In genomic region chr20:24647713-24648112, GRCh38 we compare ENCODE assay signal across 19 cellular contexts.
"Had no signal": no experiment of that assay in that cellular context is flagged by ENCODE, and none has a peak within 500 bp of the region (broad histone marks: within the 10 kb centered on the region; RNA-seq: fewer than 3 reads in every experiment).

No MANE protein-coding gene starts in this region.

- DNase-seq: effector CD4-positive, alpha-beta T cell; endodermal cell; foreskin melanocyte; heart right ventricle; hypothalamus; kidney glomerular epithelial cell; mesendoderm; naive thymus-derived CD8-positive, alpha-beta T cell; stimulated activated CD4-positive, alpha-beta T cell treated with anti-CD3 and anti-CD28 coated beads, Interleukin-4, amount 100 ng/mL, for 1 hour; stimulated activated CD8-positive, alpha-beta memory T cell treated with anti-CD3 and anti-CD28 coated beads, Interleukin-4, amount 100 ng/mL, for 48 hours; stimulated activated naive CD8-positive, alpha-beta T cell treated with anti-CD3 and anti-CD28 coated beads, Interleukin-15, Interleukin-2, amounts not matched to agents 100 U/mL and 50 U/mL, for 24 hours; thyroid gland had no signal

- H3K27me3 ChIP-seq: heart right ventricle, neutrophil, right atrium auricular region, suprapubic skin, thyroid gland had no signal

- H3K4me1 Mint-ChIP-seq: endodermal cell; stimulated activated effector memory CD8-positive, alpha-beta T cell treated with anti-CD3 and anti-CD28 coated beads, Interleukin-12 subunit alpha, Interleukin-12 subunit beta, amount 100 ng/mL, for 72 hours had no signal

- H3K36me3 ChIP-seq: heart right ventricle, neutrophil, right atrium auricular region, suprapubic skin, thyroid gland had no signal

- H3K27me3 Mint-ChIP-seq: type B pancreatic cell had no signal

- H3K4me3 Mint-ChIP-seq: endodermal cell; naive thymus-derived CD8-positive, alpha-beta T cell; stimulated activated effector memory CD8-positive, alpha-beta T cell treated with anti-CD3 and anti-CD28 coated beads, Interleukin-12 subunit alpha, Interleukin-12 subunit beta, amount 100 ng/mL, for 72 hours; type B pancreatic cell had no signal

- H3K36me3 Mint-ChIP-seq: naive thymus-derived CD8-positive, alpha-beta T cell; stimulated activated effector memory CD8-positive, alpha-beta T cell treated with anti-CD3 and anti-CD28 coated beads, Interleukin-12 subunit alpha, Interleukin-12 subunit beta, amount 100 ng/mL, for 72 hours; type B pancreatic cell had no signal

- H3K4me2 ChIP-seq: smooth muscle cell had no signal

- H3K27ac ChIP-seq: coronary artery, heart right ventricle, neutrophil, right atrium auricular region, suprapubic skin, thyroid gland had no signal

- H3K4me3 ChIP-seq: coronary artery, heart right ventricle, right atrium auricular region, smooth muscle cell, suprapubic skin, thyroid gland had no signal

- H3K27ac Mint-ChIP-seq: endodermal cell; stimulated activated effector memory CD8-positive, alpha-beta T cell treated with anti-CD3 and anti-CD28 coated beads, Interleukin-12 subunit alpha, Interleukin-12 subunit beta, amount 100 ng/mL, for 72 hours; type B pancreatic cell had no signal

- ATAC-seq: naive thymus-derived CD8-positive, alpha-beta T cell; stimulated activated effector memory CD8-positive, alpha-beta T cell treated with anti-CD3 and anti-CD28 coated beads, Interleukin-12 subunit alpha, Interleukin-12 subunit beta, amount 100 ng/mL, for 72 hours had no signal

- H3K4me1 ChIP-seq: suprapubic skin, thyroid gland had no signal

- H3K9me3 ChIP-seq: neutrophil, suprapubic skin, thyroid gland had no signal

- H3K9me3 Mint-ChIP-seq: stimulated activated effector memory CD8-positive, alpha-beta T cell treated with anti-CD3 and anti-CD28 coated beads, Interleukin-12 subunit alpha, Interleukin-12 subunit beta, amount 100 ng/mL, for 72 hours had no signal
